In the genomic region with DNA sequence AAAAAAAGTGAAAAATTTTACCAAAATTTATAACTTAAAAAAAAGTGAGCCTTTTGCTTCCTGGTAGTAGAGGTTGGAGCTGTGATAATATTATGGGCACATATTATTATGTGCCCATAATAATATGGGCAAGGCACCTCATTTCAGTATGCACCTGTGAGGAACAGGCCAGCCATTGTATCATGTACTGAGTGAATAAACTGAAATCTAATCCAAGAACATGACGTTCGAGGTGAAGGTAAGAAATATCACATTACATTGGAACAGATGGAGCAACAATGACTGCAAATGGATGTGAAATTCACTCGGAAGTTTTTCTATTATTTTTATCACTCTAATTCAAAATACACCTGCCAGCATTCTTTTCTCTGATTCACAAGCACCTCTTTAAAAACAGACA, we compare ENCODE assay signal across 13 cellular contexts.
"Had no signal": no experiment of that assay in that cellular context is flagged by ENCODE, and none has a peak within 500 bp of the region (broad histone marks: within the 10 kb centered on the region; RNA-seq: fewer than 3 reads in every experiment).

No MANE protein-coding gene starts in this region.

- H3K4me1 ChIP-seq: thyroid gland, uterus had no signal

- H3K9me3 ChIP-seq: ascending aorta, mucosa of descending colon, thyroid gland, uterus had no signal

- H3K36me3 ChIP-seq: ascending aorta, thyroid gland, uterus had no signal

- H3K27me3 ChIP-seq: ascending aorta, thyroid gland, uterus had no signal

- DNase-seq: activated CD4-positive, alpha-beta T cell treated with anti-CD3 and anti-CD28 coated beads for 48 hours; activated CD8-positive, alpha-beta memory T cell treated with anti-CD3 and anti-CD28 coated beads, Interleukin-2, amount 50 U/mL, for 48 hours; activated naive CD8-positive, alpha-beta T cell treated with anti-CD3 and anti-CD28 coated beads, Interleukin-2, amount 50 U/mL, for 24 hours; head of caudate nucleus; mammary epithelial cell; mucosa of descending colon; naive thymus-derived CD8-positive, alpha-beta T cell; nucleus accumbens; right cardiac atrium; small intestine; thyroid gland; uterus had no signal

- H3K27ac ChIP-seq: ascending aorta, thyroid gland, uterus had no signal

- H3K4me3 ChIP-seq: ascending aorta, mucosa of descending colon, thyroid gland, uterus had no signal
